In the genomic region with DNA sequence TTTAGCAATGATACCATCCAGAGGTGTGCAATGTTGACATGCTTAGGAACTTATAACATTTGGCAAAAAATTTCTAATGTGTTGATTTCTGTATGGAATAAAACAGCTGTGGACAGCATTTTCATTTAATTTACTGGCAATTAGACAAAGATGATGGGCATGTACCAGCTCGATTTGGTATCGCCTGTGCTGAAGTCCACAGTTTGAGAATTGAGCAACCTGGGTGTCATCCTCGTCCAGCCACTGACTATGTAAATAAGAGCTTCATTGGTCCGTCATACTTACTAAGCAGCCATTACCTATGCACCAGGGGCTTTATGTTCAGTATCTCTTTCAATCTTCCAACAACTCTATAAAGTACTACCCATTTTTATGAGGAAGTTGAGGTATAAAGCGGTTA, we compare ENCODE assay signal across 1 cellular context.
TF ChIP-seq lines count a peak whose summit lies in the region.

No MANE protein-coding gene starts in this region.

TF ChIP-seq in HepG2, 621 proteins besides CTCF, POLR2A, EP300 and RAD21 (continued from another document and continues in another):
- TF ChIP-seq ARID4A (CRISPR knock-in tag; IDR thresholded peaks at IDR 0.05; ENCODE audit: borderline replicate concordance) (no peak), FLYWCH1 (CRISPR knock-in tag; IDR thresholded peaks at IDR 0.05) (no peak), SMYD3 (CRISPR knock-in tag; IDR thresholded peaks at IDR 0.05) (no peak), EZH2 (conservative IDR thresholded peaks at IDR 0.05; ENCODE audit: low read depth, low read length) (no peak), ZNF292 (CRISPR knock-in tag; IDR thresholded peaks at IDR 0.05; ENCODE audit: borderline replicate concordance, low read depth) (no peak), ZBTB7A (CRISPR knock-in tag; IDR thresholded peaks at IDR 0.05) (no peak), MIER3 (CRISPR knock-in tag; IDR thresholded peaks at IDR 0.05; ENCODE audit: borderline replicate concordance) (0 out of 2 replicates have a peak, but pooled peaks have one; percentile 38), SUZ12 (IDR thresholded peaks at IDR 0.05; ENCODE audit: low read depth, low read length) (no peak), FOXK1 (CRISPR knock-in tag; IDR thresholded peaks at IDR 0.05; ENCODE audit: borderline replicate concordance, low read depth) (peak; percentile 54; the same call in 1 of the 2 replicates), HOXD1 (CRISPR knock-in tag; IDR thresholded peaks at IDR 0.05) (no peak), ZNF703 (CRISPR knock-in tag; IDR thresholded peaks at IDR 0.05; ENCODE audit: borderline replicate concordance) (no peak), HNF4A (CRISPR knock-in tag; IDR thresholded peaks at IDR 0.05) (peak; percentile 85), ZNF660 (CRISPR knock-in tag; IDR thresholded peaks at IDR 0.05; ENCODE audit: borderline replicate concordance, low read depth) (no peak), ZFP37 (CRISPR knock-in tag; IDR thresholded peaks at IDR 0.05; ENCODE audit: borderline replicate concordance) (no peak), ZNF644 (CRISPR knock-in tag; IDR thresholded peaks at IDR 0.05; ENCODE audit: low read depth) (peak; percentile 90), KDM6A (CRISPR knock-in tag; IDR thresholded peaks at IDR 0.05; ENCODE audit: low read depth) (peak; percentile 57; the same call in 1 of the 2 replicates), TP53 (CRISPR knock-in tag; conservative IDR thresholded peaks at IDR 0.05) (no peak), GATA4 (IDR thresholded peaks at IDR 0.05; ENCODE audit: borderline replicate concordance, low read depth) (no peak), ISL2 (CRISPR knock-in tag; IDR thresholded peaks at IDR 0.05) (0 out of 2 replicates have a peak, but pooled peaks have one; percentile 36), SAP130 (CRISPR knock-in tag; IDR thresholded peaks at IDR 0.05; ENCODE audit: low read depth) (peak; percentile 29; the same call in 1 of the 2 replicates), ZNF230 (CRISPR knock-in tag; IDR thresholded peaks at IDR 0.05) (no peak), ZNF33A (CRISPR knock-in tag; IDR thresholded peaks at IDR 0.05; ENCODE audit: borderline replicate concordance) (no peak), RFXANK (CRISPR knock-in tag; IDR thresholded peaks at IDR 0.05) (no peak), SMARCE1 (IDR thresholded peaks at IDR 0.05; ENCODE audit: borderline replicate concordance) (no peak), ZNF260 (CRISPR knock-in tag; IDR thresholded peaks at IDR 0.05; ENCODE audit: borderline replicate concordance, low read depth) (no peak), ZNF430 (CRISPR knock-in tag; IDR thresholded peaks at IDR 0.05) (no peak), CREB1 (IDR thresholded peaks at IDR 0.05) (peak; percentile 69), CREB1 (CRISPR knock-in tag; IDR thresholded peaks at IDR 0.05) (no peak), MED8 (CRISPR knock-in tag; IDR thresholded peaks at IDR 0.05; ENCODE audit: insufficient replicate concordance) (no peak), ZNF513 (CRISPR knock-in tag; conservative IDR thresholded peaks at IDR 0.05) (no peak), DBP (CRISPR knock-in tag; IDR thresholded peaks at IDR 0.05; ENCODE audit: not compliant biosample characterization) (no peak), ATAD3A (CRISPR knock-in tag; IDR thresholded peaks at IDR 0.05) (no peak), ZNF484 (CRISPR knock-in tag; IDR thresholded peaks at IDR 0.05; ENCODE audit: borderline replicate concordance, low read depth) (no peak), GTF3A (CRISPR knock-in tag; conservative IDR thresholded peaks at IDR 0.05) (no peak), RELA (CRISPR knock-in tag; IDR thresholded peaks at IDR 0.05) (no peak), PRMT3 (CRISPR knock-in tag; IDR thresholded peaks at IDR 0.05; ENCODE audit: borderline replicate concordance, low read depth) (no peak), HOXA3 (CRISPR knock-in tag; IDR thresholded peaks at IDR 0.05) (peak; percentile 75), RCOR2 (CRISPR knock-in tag; IDR thresholded peaks at IDR 0.05) (0 out of 2 replicates have a peak, but pooled peaks have one; percentile 25), FOXA1 (IDR thresholded peaks at IDR 0.05) (0 out of 2 replicates have a peak, but pooled peaks have one; percentile 27), FOXA1 (CRISPR knock-in tag; IDR thresholded peaks at IDR 0.05) (peak; percentile 95), ZNF510 (CRISPR knock-in tag; IDR thresholded peaks at IDR 0.05; ENCODE audit: low read depth) (no peak), IKZF1 (IDR thresholded peaks at IDR 0.05) (no peak), ZNF552 (CRISPR knock-in tag; IDR thresholded peaks at IDR 0.05; ENCODE audit: borderline replicate concordance) (no peak), EHMT2 (IDR thresholded peaks at IDR 0.05; ENCODE audit: borderline replicate concordance, low read depth, low read length) (peak; percentile 48; the same call in 1 of the 2 replicates), NR2F6 (IDR thresholded peaks at IDR 0.05) (no peak), NR2F6 (CRISPR knock-in tag; IDR thresholded peaks at IDR 0.05) (peak; percentile 21; the same call in 1 of the 2 replicates), TOE1 (CRISPR knock-in tag; IDR thresholded peaks at IDR 0.05) (no peak), MED1 (CRISPR knock-in tag; IDR thresholded peaks at IDR 0.05) (peak; percentile 47), BCL6 (CRISPR knock-in tag; IDR thresholded peaks at IDR 0.05) (peak; percentile 55; the same call in 1 of the 2 replicates), TERF1 (CRISPR knock-in tag; IDR thresholded peaks at IDR 0.05) (no peak)
- TF ChIP-seq, protein P1, sequence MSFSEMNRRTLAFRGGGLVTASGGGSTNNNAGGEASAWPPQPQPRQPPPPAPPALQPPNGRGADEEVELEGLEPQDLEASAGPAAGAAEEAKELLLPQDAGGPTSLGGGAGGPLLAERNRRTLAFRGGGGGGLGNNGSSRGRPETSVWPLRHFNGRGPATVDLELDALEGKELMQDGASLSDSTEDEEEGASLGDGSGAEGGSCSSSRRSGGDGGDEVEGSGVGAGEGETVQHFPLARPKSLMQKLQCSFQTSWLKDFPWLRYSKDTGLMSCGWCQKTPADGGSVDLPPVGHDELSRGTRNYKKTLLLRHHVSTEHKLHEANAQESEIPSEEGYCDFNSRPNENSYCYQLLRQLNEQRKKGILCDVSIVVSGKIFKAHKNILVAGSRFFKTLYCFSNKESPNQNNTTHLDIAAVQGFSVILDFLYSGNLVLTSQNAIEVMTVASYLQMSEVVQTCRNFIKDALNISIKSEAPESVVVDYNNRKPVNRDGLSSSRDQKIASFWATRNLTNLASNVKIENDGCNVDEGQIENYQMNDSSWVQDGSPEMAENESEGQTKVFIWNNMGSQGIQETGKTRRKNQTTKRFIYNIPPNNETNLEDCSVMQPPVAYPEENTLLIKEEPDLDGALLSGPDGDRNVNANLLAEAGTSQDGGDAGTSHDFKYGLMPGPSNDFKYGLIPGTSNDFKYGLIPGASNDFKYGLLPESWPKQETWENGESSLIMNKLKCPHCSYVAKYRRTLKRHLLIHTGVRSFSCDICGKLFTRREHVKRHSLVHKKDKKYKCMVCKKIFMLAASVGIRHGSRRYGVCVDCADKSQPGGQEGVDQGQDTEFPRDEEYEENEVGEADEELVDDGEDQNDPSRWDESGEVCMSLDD (CRISPR knock-in tag; IDR thresholded peaks at IDR 0.05; ENCODE audit: borderline replicate concordance): no peak
- TF ChIP-seq, protein P2, sequence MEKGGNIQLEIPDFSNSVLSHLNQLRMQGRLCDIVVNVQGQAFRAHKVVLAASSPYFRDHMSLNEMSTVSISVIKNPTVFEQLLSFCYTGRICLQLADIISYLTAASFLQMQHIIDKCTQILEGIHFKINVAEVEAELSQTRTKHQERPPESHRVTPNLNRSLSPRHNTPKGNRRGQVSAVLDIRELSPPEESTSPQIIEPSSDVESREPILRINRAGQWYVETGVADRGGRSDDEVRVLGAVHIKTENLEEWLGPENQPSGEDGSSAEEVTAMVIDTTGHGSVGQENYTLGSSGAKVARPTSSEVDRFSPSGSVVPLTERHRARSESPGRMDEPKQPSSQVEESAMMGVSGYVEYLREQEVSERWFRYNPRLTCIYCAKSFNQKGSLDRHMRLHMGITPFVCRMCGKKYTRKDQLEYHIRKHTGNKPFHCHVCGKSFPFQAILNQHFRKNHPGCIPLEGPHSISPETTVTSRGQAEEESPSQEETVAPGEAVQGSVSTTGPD (CRISPR knock-in tag; IDR thresholded peaks at IDR 0.05): 0 out of 2 replicates have a peak, but pooled peaks have one; percentile 25
- TF ChIP-seq, protein P3, sequence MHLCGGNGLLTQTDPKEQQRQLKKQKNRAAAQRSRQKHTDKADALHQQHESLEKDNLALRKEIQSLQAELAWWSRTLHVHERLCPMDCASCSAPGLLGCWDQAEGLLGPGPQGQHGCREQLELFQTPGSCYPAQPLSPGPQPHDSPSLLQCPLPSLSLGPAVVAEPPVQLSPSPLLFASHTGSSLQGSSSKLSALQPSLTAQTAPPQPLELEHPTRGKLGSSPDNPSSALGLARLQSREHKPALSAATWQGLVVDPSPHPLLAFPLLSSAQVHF (CRISPR knock-in tag; IDR thresholded peaks at IDR 0.05): no peak
- TF ChIP-seq, protein P4, sequence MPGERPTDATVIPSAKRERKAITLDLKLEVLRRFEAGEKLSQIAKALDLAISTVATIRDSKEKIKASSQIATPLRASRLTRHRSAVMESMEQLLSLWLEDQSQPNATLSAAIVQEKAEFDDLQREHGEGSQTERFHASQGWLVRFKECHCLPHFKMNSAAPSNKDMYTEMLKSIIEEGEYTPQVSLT (CRISPR knock-in tag; IDR thresholded peaks at IDR 0.05; ENCODE audit: borderline replicate concordance, low read depth): no peak
- TF ChIP-seq, protein P5, sequence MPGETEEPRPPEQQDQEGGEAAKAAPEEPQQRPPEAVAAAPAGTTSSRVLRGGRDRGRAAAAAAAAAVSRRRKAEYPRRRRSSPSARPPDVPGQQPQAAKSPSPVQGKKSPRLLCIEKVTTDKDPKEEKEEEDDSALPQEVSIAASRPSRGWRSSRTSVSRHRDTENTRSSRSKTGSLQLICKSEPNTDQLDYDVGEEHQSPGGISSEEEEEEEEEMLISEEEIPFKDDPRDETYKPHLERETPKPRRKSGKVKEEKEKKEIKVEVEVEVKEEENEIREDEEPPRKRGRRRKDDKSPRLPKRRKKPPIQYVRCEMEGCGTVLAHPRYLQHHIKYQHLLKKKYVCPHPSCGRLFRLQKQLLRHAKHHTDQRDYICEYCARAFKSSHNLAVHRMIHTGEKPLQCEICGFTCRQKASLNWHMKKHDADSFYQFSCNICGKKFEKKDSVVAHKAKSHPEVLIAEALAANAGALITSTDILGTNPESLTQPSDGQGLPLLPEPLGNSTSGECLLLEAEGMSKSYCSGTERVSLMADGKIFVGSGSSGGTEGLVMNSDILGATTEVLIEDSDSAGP (CRISPR knock-in tag; IDR thresholded peaks at IDR 0.05; ENCODE audit: borderline replicate concordance): no peak
